8 cellular contexts compared by ENCODE assay signal in genomic region chr6:85593438-85594196, GRCh38. TPM values are rescaled to one million over a fixed set of nuclear protein-coding genes. Genes with fewer than 3 reads are reported as not detected.
DNase-seq lines count a peak whose midpoint lies in the region; ATAC-seq and TF ChIP-seq lines count a peak whose summit lies in the region.

Gene SNX14, minus strand, starts transcription at chr6:85593858. Its CDS starts 140 bp downstream, at chr6:85593718.

- H3K9ac ChIP-seq in KMS-11: peak within 1 kb of the TSS; percentile 62

- DNase-seq in Daoy (ENCODE audit: low read depth): peak; percentile 97
- DNase-seq in RPMI7951 (ENCODE audit: low read depth): peak; percentile 96
- peak; percentile 74 for DNase-seq in activated T-helper 1 cell treated with anti-CD3 and anti-CD28 coated beads, Interleukin-12 subunit alpha, Interleukin-12 subunit beta, Interleukin-2, Interleukin-4 antibody, amounts not matched to agents 30 ng/mL and 10 ng/mL and 1 ng/mL, durations not matched to agents 14 hours and 24 hours and 36 hours (ENCODE audit: low spot score)
- DNase-seq in fibroblast of gingiva (ENCODE audit: low read depth): peak; percentile 98
- DNase-seq in naive B cell: peak; percentile 82
- peak; percentile 78 to 95 for DNase-seq in stimulated activated effector memory CD8-positive, alpha-beta T cell treated with anti-CD3 and anti-CD28 coated beads, Interleukin-12 subunit alpha, Interleukin-12 subunit beta, amount 100 ng/mL, for 72 hours (ENCODE audit: low spot score in 2 of 2)

- no peak for TF ChIP-seq CTCF in KMS-11 (conservative IDR thresholded peaks at IDR 0.05; ENCODE audit: low read depth, low read length)

- H3K4me2 ChIP-seq in KMS-11: peak within 1 kb of the TSS; percentile 77

- H3K4me3 ChIP-seq in KMS-11 (IDR thresholded peaks at IDR 0.05; ENCODE audit: insufficient read depth, low read depth, low read length): no peak within 1 kb of the TSS

- H3K27me3 ChIP-seq in KMS-11 (ENCODE audit: insufficient read depth, low read depth): no peaks in the 10 kb centered on the region

- no peaks in the 10 kb centered on the region; the same call in 1 of the 2 replicates for H3K79me2 ChIP-seq in KMS-11 (ENCODE audit: insufficient read depth, low read depth)

- peaks cover 14% of the 10 kb centered on the region for H3K4me1 Mint-ChIP-seq in activated T-helper 1 cell treated with anti-CD3 and anti-CD28 coated beads, Interleukin-12 subunit alpha, Interleukin-12 subunit beta, Interleukin-2, Interleukin-4 antibody, amounts not matched to agents 30 ng/mL and 10 ng/mL and 1 ng/mL, durations not matched to agents 14 hours and 24 hours and 36 hours (ENCODE audit: low read depth)
- H3K4me1 Mint-ChIP-seq in naive B cell: peaks cover 36 to 47% (median 47%) of the 10 kb centered on the region in 3 donors
- H3K4me1 Mint-ChIP-seq in stimulated activated effector memory CD8-positive, alpha-beta T cell treated with anti-CD3 and anti-CD28 coated beads, Interleukin-12 subunit alpha, Interleukin-12 subunit beta, amount 100 ng/mL, for 72 hours: peaks cover 49% of the 10 kb centered on the region

- peak within 1 kb of the TSS; percentile 93 for H3K27ac Mint-ChIP-seq in activated T-helper 1 cell treated with anti-CD3 and anti-CD28 coated beads, Interleukin-12 subunit alpha, Interleukin-12 subunit beta, Interleukin-2, Interleukin-4 antibody, amounts not matched to agents 30 ng/mL and 10 ng/mL and 1 ng/mL, durations not matched to agents 14 hours and 24 hours and 36 hours
- H3K27ac Mint-ChIP-seq in naive B cell: peak within 1 kb of the TSS; percentile 90 to 100 (median 98)
- peak within 1 kb of the TSS; percentile 98 for H3K27ac Mint-ChIP-seq in stimulated activated effector memory CD8-positive, alpha-beta T cell treated with anti-CD3 and anti-CD28 coated beads, Interleukin-12 subunit alpha, Interleukin-12 subunit beta, amount 100 ng/mL, for 72 hours

- H3K27me3 Mint-ChIP-seq in activated T-helper 1 cell treated with anti-CD3 and anti-CD28 coated beads, Interleukin-12 subunit alpha, Interleukin-12 subunit beta, Interleukin-2, Interleukin-4 antibody, amounts not matched to agents 30 ng/mL and 10 ng/mL and 1 ng/mL, durations not matched to agents 14 hours and 24 hours and 36 hours (ENCODE audit: insufficient read depth): no peaks in the 10 kb centered on the region
- no peaks in the 10 kb centered on the region for H3K27me3 Mint-ChIP-seq in naive B cell

- H3K36me3 ChIP-seq in KMS-11 (ENCODE audit: insufficient read depth): no peaks in the 10 kb centered on the region

- ATAC-seq in GM21786 (IDR thresholded peaks at IDR 0.05; ENCODE audit: unreplicated experiment): peak; percentile 89
- peak; percentile 78 to 79 for ATAC-seq in naive B cell (ENCODE audit: low read depth in 2 of 2)
- ATAC-seq in stimulated activated effector memory CD8-positive, alpha-beta T cell treated with anti-CD3 and anti-CD28 coated beads, Interleukin-12 subunit alpha, Interleukin-12 subunit beta, amount 100 ng/mL, for 72 hours: peak; percentile 89

- peak within 1 kb of the TSS; percentile 94 for H3K4me3 Mint-ChIP-seq in activated T-helper 1 cell treated with anti-CD3 and anti-CD28 coated beads, Interleukin-12 subunit alpha, Interleukin-12 subunit beta, Interleukin-2, Interleukin-4 antibody, amounts not matched to agents 30 ng/mL and 10 ng/mL and 1 ng/mL, durations not matched to agents 14 hours and 24 hours and 36 hours
- H3K4me3 Mint-ChIP-seq in naive B cell: peak within 1 kb of the TSS; percentile 92 to 99 (median 98)
- H3K4me3 Mint-ChIP-seq in stimulated activated effector memory CD8-positive, alpha-beta T cell treated with anti-CD3 and anti-CD28 coated beads, Interleukin-12 subunit alpha, Interleukin-12 subunit beta, amount 100 ng/mL, for 72 hours: peak within 1 kb of the TSS; percentile 99

- no peaks in the 10 kb centered on the region for H3K9me3 Mint-ChIP-seq in activated T-helper 1 cell treated with anti-CD3 and anti-CD28 coated beads, Interleukin-12 subunit alpha, Interleukin-12 subunit beta, Interleukin-2, Interleukin-4 antibody, amounts not matched to agents 30 ng/mL and 10 ng/mL and 1 ng/mL, durations not matched to agents 14 hours and 24 hours and 36 hours
- H3K9me3 Mint-ChIP-seq in naive B cell: no peaks in the 10 kb centered on the region
- no peaks in the 10 kb centered on the region for H3K9me3 Mint-ChIP-seq in stimulated activated effector memory CD8-positive, alpha-beta T cell treated with anti-CD3 and anti-CD28 coated beads, Interleukin-12 subunit alpha, Interleukin-12 subunit beta, amount 100 ng/mL, for 72 hours

- H3K27ac ChIP-seq in KMS-11: peak within 1 kb of the TSS; percentile 71

- peak within 1 kb of the TSS; percentile 66 for H2AFZ ChIP-seq in KMS-11 (ENCODE audit: low read depth)

- H3K36me3 Mint-ChIP-seq in activated T-helper 1 cell treated with anti-CD3 and anti-CD28 coated beads, Interleukin-12 subunit alpha, Interleukin-12 subunit beta, Interleukin-2, Interleukin-4 antibody, amounts not matched to agents 30 ng/mL and 10 ng/mL and 1 ng/mL, durations not matched to agents 14 hours and 24 hours and 36 hours (ENCODE audit: low read depth): peaks cover 16% of the 10 kb centered on the region
- peaks cover 3 to 6% of the 10 kb centered on the region in 2 donors for H3K36me3 Mint-ChIP-seq in naive B cell
- H3K36me3 Mint-ChIP-seq in stimulated activated effector memory CD8-positive, alpha-beta T cell treated with anti-CD3 and anti-CD28 coated beads, Interleukin-12 subunit alpha, Interleukin-12 subunit beta, amount 100 ng/mL, for 72 hours: peaks cover 40% of the 10 kb centered on the region

- peaks cover 19% of the 10 kb centered on the region for H3K4me1 ChIP-seq in KMS-11 (ENCODE audit: low read depth, poor library complexity, severe bottlenecking)

- intact Hi-C loops in activated T-helper 1 cell treated with anti-CD3 and anti-CD28 coated beads, Interleukin-12 subunit alpha, Interleukin-12 subunit beta, Interleukin-2, Interleukin-4 antibody, amounts not matched to agents 30 ng/mL and 10 ng/mL and 1 ng/mL, durations not matched to agents 14 hours and 24 hours and 36 hours (cut with micrococcal nuclease): loop anchor here (1.0 to 5.0 kb wide), 7 partner anchors 50 to 1366 kb away; partner anchors contain the start of genes CEP162 and NT5E

- H4K20me1 ChIP-seq in KMS-11 (ENCODE audit: insufficient read depth): no peaks in the 10 kb centered on the region

RNA-seq across cellular contexts. Expression of gene SNX14, which starts in this region (rescaled TPM):
- 117 and 134 TPM in 2 replicates for total RNA-seq in Daoy (2014; rRNA removed; shearing (Covaris generic))
- 133 and 182 TPM in 2 replicates for total RNA-seq in RPMI7951 (2014; rRNA removed; shearing (Covaris generic))
- total RNA-seq in activated T-helper 1 cell treated with anti-CD3 and anti-CD28 coated beads, Interleukin-12 subunit alpha, Interleukin-12 subunit beta, Interleukin-2, Interleukin-4 antibody, amounts not matched to agents 30 ng/mL and 10 ng/mL and 1 ng/mL, durations not matched to agents 14 hours and 24 hours and 36 hours: 49.5 and 51.0 TPM in 2 replicates
- 10 to 100 TPM; 39.1 to 50.8 (median 45.7) TPM for polyA plus RNA-seq in naive B cell (ENCODE audit: low read depth in 6 of 6)
